1 cellular context compared by ENCODE assay signal in genomic region chr1:21935393-21935804, GRCh38.
TF ChIP-seq lines count a peak whose summit lies in the region.

No MANE protein-coding gene starts in this region.

TF ChIP-seq in SK-N-SH, 30 proteins besides CTCF, POLR2A, EP300 and RAD21 (continued from another document):
- TF ChIP-seq CHD2 (IDR thresholded peaks at IDR 0.05; ENCODE audit: low read length, partially characterized antibody) (no peak), NRF1 (IDR thresholded peaks at IDR 0.05; ENCODE audit: low read depth, low read length) (no peak), POLR2AphosphoS5 (IDR thresholded peaks at IDR 0.05; ENCODE audit: low read depth, low read length) (no peak), ELF1 (IDR thresholded peaks at IDR 0.05) (no peak)
- TF ChIP-seq, protein P1, sequence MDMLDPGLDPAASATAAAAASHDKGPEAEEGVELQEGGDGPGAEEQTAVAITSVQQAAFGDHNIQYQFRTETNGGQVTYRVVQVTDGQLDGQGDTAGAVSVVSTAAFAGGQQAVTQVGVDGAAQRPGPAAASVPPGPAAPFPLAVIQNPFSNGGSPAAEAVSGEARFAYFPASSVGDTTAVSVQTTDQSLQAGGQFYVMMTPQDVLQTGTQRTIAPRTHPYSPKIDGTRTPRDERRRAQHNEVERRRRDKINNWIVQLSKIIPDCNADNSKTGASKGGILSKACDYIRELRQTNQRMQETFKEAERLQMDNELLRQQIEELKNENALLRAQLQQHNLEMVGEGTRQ (IDR thresholded peaks at IDR 0.05; ENCODE audit: borderline replicate concordance, low read depth, low read length): no peak
